Comparison of ENCODE assay signal across 21 cellular contexts in the genomic region with DNA sequence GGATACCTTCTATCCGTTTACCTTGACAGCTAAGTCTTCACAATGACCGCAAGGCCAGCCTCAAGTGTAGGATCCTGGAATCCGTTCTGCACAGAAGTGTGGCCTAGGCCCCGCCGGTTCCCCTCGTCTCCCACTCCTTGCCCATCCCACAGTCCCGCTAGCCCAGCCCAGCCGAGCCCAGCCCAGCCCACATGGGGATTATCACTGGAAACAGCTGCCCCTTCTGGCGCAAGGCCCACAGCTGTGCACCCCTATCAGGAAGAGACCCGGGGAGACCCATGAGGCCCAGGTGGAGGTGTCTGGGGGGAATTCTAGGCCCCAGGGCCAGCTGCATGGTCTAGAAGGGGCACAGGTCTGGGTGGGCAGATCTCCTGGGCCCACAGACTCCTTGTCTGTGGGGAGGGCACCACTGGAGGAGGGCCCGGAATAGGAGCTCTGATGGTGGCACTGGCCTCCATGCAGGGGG. TPM values are rescaled to one million over a fixed set of nuclear protein-coding genes. Genes with fewer than 3 reads are reported as not detected.
DNase-seq lines count a peak whose midpoint lies in the region; ATAC-seq and TF ChIP-seq lines count a peak whose summit lies in the region.
"Had no signal": no experiment of that assay in that cellular context is flagged by ENCODE, and none has a peak within 500 bp of the region (broad histone marks: within the 10 kb centered on the region; RNA-seq: fewer than 3 reads in every experiment).

No MANE protein-coding gene starts in this region.

- peaks cover 19% of the 10 kb centered on the region for H3K27me3 Mint-ChIP-seq in activated CD4-positive, alpha-beta memory T cell treated with anti-CD3 and anti-CD28 coated beads, Interleukin-2, amount 10 ng/mL, durations not matched to agents 7 days and 5 days
- H3K27me3 Mint-ChIP-seq in activated CD4-positive, alpha-beta memory T cell treated with anti-CD3 and anti-CD28 coated beads for 36 hours = peaks cover 4% of the 10 kb centered on the region
- H3K27me3 Mint-ChIP-seq: activated naive CD8-positive, alpha-beta T cell treated with anti-CD3 and anti-CD28 coated beads for 36 hours; CD4-positive, alpha-beta T cell had no signal

- no peaks in the 10 kb centered on the region for H3K9me3 Mint-ChIP-seq in activated CD4-positive, alpha-beta memory T cell treated with anti-CD3 and anti-CD28 coated beads, Interleukin-2, amount 10 ng/mL, durations not matched to agents 7 days and 5 days
- H3K9me3 Mint-ChIP-seq in activated CD4-positive, alpha-beta memory T cell treated with anti-CD3 and anti-CD28 coated beads for 36 hours = no peaks in the 10 kb centered on the region
- H3K9me3 Mint-ChIP-seq: activated naive CD8-positive, alpha-beta T cell treated with anti-CD3 and anti-CD28 coated beads for 36 hours; CD4-positive, alpha-beta T cell; immature natural killer cell; naive B cell; stimulated activated naive CD8-positive, alpha-beta T cell treated with anti-CD3 and anti-CD28 coated beads, Interleukin-15, Interleukin-2, amounts not matched to agents 100 ng/mL and 50 ng/mL, for 24 hours; WTC11 had no signal

- H3K27me3 ChIP-seq in SJCRH30 = no peaks in the 10 kb centered on the region
- no peaks in the 10 kb centered on the region for H3K27me3 ChIP-seq in testis
- H3K27me3 ChIP-seq: heart left ventricle, ovary had no signal

- no peak for ATAC-seq in HG03280 (IDR thresholded peaks at IDR 0.05; ENCODE audit: unreplicated experiment)
- ATAC-seq: activated CD8-positive, alpha-beta T cell treated with anti-CD3 and anti-CD28 coated beads, Interleukin-2, amount 10 ng/mL, durations not matched to agents 7 days and 5 days; heart left ventricle; WTC11 had no signal

- CTCF ChIA-PET in activated CD4-positive, alpha-beta memory T cell treated with anti-CD3 and anti-CD28 coated beads, Interleukin-2, amount 10 ng/mL, durations not matched to agents 7 days and 5 days (lab: Charles Lee) = no interaction called here
- CTCF ChIA-PET in activated CD4-positive, alpha-beta memory T cell treated with anti-CD3 and anti-CD28 coated beads for 36 hours (lab: Charles Lee) = no interaction called here

- intact Hi-C loops in activated CD4-positive, alpha-beta memory T cell treated with anti-CD3 and anti-CD28 coated beads for 36 hours (cut with micrococcal nuclease) = no loop called here
- intact Hi-C loops in lower leg skin (cut with DNase I; ENCODE audit: low total_unique reads) = loop anchor here (10.0 kb wide), 1 partner anchor 64 kb away; no protein-coding TSS in a partner anchor
- intact Hi-C loops in testis (cut with DNase I; ENCODE audit: low total_unique reads) = no loop called here

- H3K27ac ChIP-seq in SJCRH30 = peak overlapping the region; percentile 38
- no peak overlapping the region for H3K27ac ChIP-seq in testis
- H3K27ac ChIP-seq: heart left ventricle, KMS-11, ovary had no signal

- WGBS in lower leg skin, 2 donors = 84 to 85% methylated on average over 9 to 11 of the region's 11 CpGs
- 88 to 92% methylated on average over 10 to 11 of the region's 11 CpGs for WGBS in testis, 2 donors

- POLR2A ChIA-PET in activated CD4-positive, alpha-beta memory T cell treated with anti-CD3 and anti-CD28 coated beads, Interleukin-2, amount 10 ng/mL, durations not matched to agents 7 days and 5 days (lab: Charles Lee) = interaction anchor here (1.1 to 2.2 kb wide), 2 partner anchors 13 to 27 kb away, joined by 3 to 6 read pairs; partner anchors contain the start of gene KLF13
- POLR2A ChIA-PET in activated CD4-positive, alpha-beta memory T cell treated with anti-CD3 and anti-CD28 coated beads for 36 hours (lab: Charles Lee) = no interaction called here

- H3K36me3 ChIP-seq in SJCRH30 = no peaks in the 10 kb centered on the region
- no peaks in the 10 kb centered on the region for H3K36me3 ChIP-seq in testis (ENCODE audit: low read depth, missing control alignments)
- H3K36me3 ChIP-seq: heart left ventricle, ovary had no signal

- H3K4me3 Mint-ChIP-seq in activated CD4-positive, alpha-beta memory T cell treated with anti-CD3 and anti-CD28 coated beads, Interleukin-2, amount 10 ng/mL, durations not matched to agents 7 days and 5 days = no peak overlapping the region
- no peak overlapping the region for H3K4me3 Mint-ChIP-seq in activated CD4-positive, alpha-beta memory T cell treated with anti-CD3 and anti-CD28 coated beads for 36 hours
- H3K4me3 Mint-ChIP-seq: activated CD8-positive, alpha-beta T cell treated with anti-CD3 and anti-CD28 coated beads, Interleukin-2, amount 10 ng/mL, durations not matched to agents 7 days and 5 days; activated naive CD8-positive, alpha-beta T cell treated with anti-CD3 and anti-CD28 coated beads for 36 hours; CD4-positive, alpha-beta T cell; immature natural killer cell; stimulated activated naive CD8-positive, alpha-beta T cell treated with anti-CD3 and anti-CD28 coated beads, Interleukin-15, Interleukin-2, amounts not matched to agents 100 ng/mL and 50 ng/mL, for 24 hours; WTC11 had no signal

- DNase-seq in activated CD4-positive, alpha-beta memory T cell treated with anti-CD3 and anti-CD28 coated beads, Interleukin-2, amount 10 ng/mL, durations not matched to agents 7 days and 5 days = peak; percentile 9
- DNase-seq in activated CD4-positive, alpha-beta memory T cell treated with anti-CD3 and anti-CD28 coated beads for 36 hours = no peak
- DNase-seq in SJCRH30 (peak; percentile 89 to 90), lower leg skin (ENCODE audit: low spot score in 2 of 2) (peak; percentile 12 to 82), testis (peak; percentile 12), foreskin melanocyte (no peak), GM20000 (ENCODE audit: low spot score) (no peak)
- DNase-seq: activated naive CD8-positive, alpha-beta T cell treated with anti-CD3 and anti-CD28 coated beads for 36 hours; CD4-positive, alpha-beta T cell; immature natural killer cell; naive B cell; NCI-H2029; NCI-H510A; T-helper 2 cell had no signal

- H3K4me1 Mint-ChIP-seq in activated CD4-positive, alpha-beta memory T cell treated with anti-CD3 and anti-CD28 coated beads, Interleukin-2, amount 10 ng/mL, durations not matched to agents 7 days and 5 days = peaks cover 12% of the 10 kb centered on the region
- peaks cover 13% of the 10 kb centered on the region for H3K4me1 Mint-ChIP-seq in activated CD4-positive, alpha-beta memory T cell treated with anti-CD3 and anti-CD28 coated beads for 36 hours (ENCODE audit: low read depth)

- TF ChIP-seq CTCF in lower leg skin (IDR thresholded peaks at IDR 0.05) (no peak), testis (IDR thresholded peaks at IDR 0.05) (no peak), GM20000 (IDR thresholded peaks at IDR 0.05; ENCODE audit: extremely low read depth, missing control alignments) (no peak)

- no peaks in the 10 kb centered on the region for H3K36me3 Mint-ChIP-seq in activated CD4-positive, alpha-beta memory T cell treated with anti-CD3 and anti-CD28 coated beads, Interleukin-2, amount 10 ng/mL, durations not matched to agents 7 days and 5 days (ENCODE audit: low read depth)
- H3K36me3 Mint-ChIP-seq in activated CD4-positive, alpha-beta memory T cell treated with anti-CD3 and anti-CD28 coated beads for 36 hours = no peaks in the 10 kb centered on the region
- H3K36me3 Mint-ChIP-seq: activated naive CD8-positive, alpha-beta T cell treated with anti-CD3 and anti-CD28 coated beads for 36 hours; immature natural killer cell; naive B cell; WTC11 had no signal

- H3K9me3 ChIP-seq in SJCRH30 (replicated peaks) (no peaks in the 10 kb centered on the region), testis (no peaks in the 10 kb centered on the region)
- H3K9me3 ChIP-seq: heart left ventricle, ovary had no signal

- TF ChIP-seq POLR2A in lower leg skin (IDR thresholded peaks at IDR 0.05) (no peak), testis (IDR thresholded peaks at IDR 0.05) (no peak)

- H3K27ac Mint-ChIP-seq in activated CD4-positive, alpha-beta memory T cell treated with anti-CD3 and anti-CD28 coated beads, Interleukin-2, amount 10 ng/mL, durations not matched to agents 7 days and 5 days = no peak overlapping the region
- H3K27ac Mint-ChIP-seq in activated CD4-positive, alpha-beta memory T cell treated with anti-CD3 and anti-CD28 coated beads for 36 hours = no peak overlapping the region
- H3K27ac Mint-ChIP-seq: activated CD8-positive, alpha-beta T cell treated with anti-CD3 and anti-CD28 coated beads, Interleukin-2, amount 10 ng/mL, durations not matched to agents 7 days and 5 days; activated naive CD8-positive, alpha-beta T cell treated with anti-CD3 and anti-CD28 coated beads for 36 hours; CD4-positive, alpha-beta T cell; immature natural killer cell; stimulated activated naive CD8-positive, alpha-beta T cell treated with anti-CD3 and anti-CD28 coated beads, Interleukin-15, Interleukin-2, amounts not matched to agents 100 ng/mL and 50 ng/mL, for 24 hours; WTC11 had no signal

- H3K4me3 ChIP-seq in SJCRH30 = no peak overlapping the region
- H3K4me3 ChIP-seq in lower leg skin (ENCODE audit: low read depth, poor library complexity, severe bottlenecking) = no peak overlapping the region
- no peak overlapping the region for H3K4me3 ChIP-seq in testis
- H3K4me3 ChIP-seq: heart left ventricle, ovary had no signal

- H3K4me1 ChIP-seq in SJCRH30 (peaks cover 57% of the 10 kb centered on the region), testis (no peaks in the 10 kb centered on the region)

RNA-seq across cellular contexts. Expression of gene KLF13, which starts 27.9 kb away (rescaled TPM):
- total RNA-seq in activated CD4-positive, alpha-beta memory T cell treated with anti-CD3 and anti-CD28 coated beads, Interleukin-2, amount 10 ng/mL, durations not matched to agents 7 days and 5 days = 100 to 1,000 TPM; 199 TPM
- 100 to 1,000 TPM; 134 to 145 TPM for total RNA-seq in activated CD4-positive, alpha-beta memory T cell treated with anti-CD3 and anti-CD28 coated beads for 36 hours
- 33.1 and 34.7 TPM in 2 replicates for total RNA-seq in SJCRH30 (2014; rRNA removed; shearing (Covaris generic))
- total RNA-seq in lower leg skin (100 to 1,000 TPM in 2 of 4 donors, 10 to 100 TPM in 2; 50.8 to 151 (median 98.7) TPM), testis (10 to 100 TPM; 41.9 to 61.7 TPM)
- 45.7 TPM for polyA plus RNA-seq in testis (ENCODE audit: insufficient read depth, low read depth, low replicate concordance)

Comparison
In these comparisons a context has a peak if more than half of its experiments do, and no peak if none do; other contexts are left out.
1. DNase-seq: peak in activated CD4-positive, alpha-beta memory T cell treated with anti-CD3 and anti-CD28 coated beads, Interleukin-2, amount 10 ng/mL, durations not matched to agents 7 days and 5 days (single experiment), SJCRH30 (2 of 2), lower leg skin (2 of 2) and testis (single experiment); none in activated CD4-positive, alpha-beta memory T cell treated with anti-CD3 and anti-CD28 coated beads for 36 hours (single experiment), foreskin melanocyte (single experiment) and GM20000 (single experiment).